ENCODE assay signal across 22 cellular contexts in the genomic region with DNA sequence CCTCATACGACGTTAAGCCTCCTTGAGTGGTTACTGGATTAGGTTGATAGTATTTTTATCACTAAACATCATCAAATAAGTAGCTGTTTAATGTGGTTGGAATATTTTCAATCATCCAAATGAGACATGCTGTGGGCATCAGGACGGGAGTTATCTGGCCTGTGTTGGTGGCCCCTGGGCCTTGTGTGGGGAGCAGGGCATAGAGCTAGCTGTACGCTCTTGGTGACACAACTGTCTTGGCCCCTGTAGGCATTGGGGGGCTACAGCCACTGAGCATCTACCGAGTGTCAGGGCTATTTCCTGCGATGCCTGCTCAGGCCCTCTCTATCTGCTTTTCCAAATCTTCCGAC. TPM values are rescaled to one million over a fixed set of nuclear protein-coding genes. Genes with fewer than 3 reads are reported as not detected.
DNase-seq lines count a peak whose midpoint lies in the region; ATAC-seq, FAIRE-seq and TF ChIP-seq lines count a peak whose summit lies in the region.
"Had no signal": no experiment of that assay in that cellular context is flagged by ENCODE, and none has a peak within 500 bp of the region (broad histone marks: within the 10 kb centered on the region; RNA-seq: fewer than 3 reads in every experiment).

No MANE protein-coding gene starts in this region.

- no peak overlapping the region for H2AFZ ChIP-seq in PC-9

- WGBS in A549 (ENCODE audit: missing lambda C conversion rate): 93% methylated on average over 7 of the region's 7 CpGs
- 86 to 88% methylated on average over 7 of the region's 7 CpGs for WGBS in sigmoid colon, 2 donors

- H3K27ac ChIP-seq in A549: peak overlapping the region; percentile 88 to 93
- peak overlapping the region; percentile 99 for H3K27ac ChIP-seq in PC-9
- peak overlapping the region; percentile 99 for H3K27ac ChIP-seq in epithelial cell of prostate
- peak overlapping the region; percentile 66 to 83 (median 72) for H3K27ac ChIP-seq in sigmoid colon
- H3K27ac ChIP-seq: C4-2B, upper lobe of right lung had no signal

- TF ChIP-seq EP300 in A549 (IDR thresholded peaks at IDR 0.05) (no peak), sigmoid colon (IDR thresholded peaks at IDR 0.05) (no peak)

- H3K9me3 ChIP-seq in A549 (no peaks in the 10 kb centered on the region), PC-9 (ENCODE audit: insufficient read depth, low read depth) (no peaks in the 10 kb centered on the region), sigmoid colon (no peaks in the 10 kb centered on the region)
- H3K9me3 ChIP-seq: upper lobe of right lung had no signal

- H3K9me2 ChIP-seq in PC-9 (ENCODE audit: insufficient read depth): no peaks in the 10 kb centered on the region

- H3K36me3 ChIP-seq in PC-9 (ENCODE audit: low read depth): peaks cover 9% of the 10 kb centered on the region; the same call in 1 of the 2 replicates
- peaks cover 11 to 36% (median 16%) of the 10 kb centered on the region in 4 donors for H3K36me3 ChIP-seq in sigmoid colon

- peaks cover 84% of the 10 kb centered on the region for H3F3A ChIP-seq in PC-9 (ENCODE audit: insufficient read depth, low read depth)

- intact Hi-C loops in PC-9 (cut with micrococcal nuclease; ENCODE audit: unreplicated experiment): no loop called here
- intact Hi-C loops in sigmoid colon (cut with DNase I): no loop called here

- H3K4me2 ChIP-seq in A549 (peak overlapping the region; percentile 82), PC-9 (peak overlapping the region; percentile 69)

- CTCF ChIA-PET in A549 (lab: Yijun Ruan, JAX) (interaction anchor here (0.9 to 2.1 kb wide), 6 partner anchors 8 to 480 kb away, joined by 3 to 7 read pairs (median 4); no protein-coding TSS in a partner anchor), PC-9 (lab: Charles Lee) (no interaction called here)

- peaks cover 74% of the 10 kb centered on the region for H3K4me1 ChIP-seq in A549
- peaks cover 75% of the 10 kb centered on the region for H3K4me1 ChIP-seq in PC-9 (replicated peaks; ENCODE audit: insufficient read depth)
- peaks cover 0 to 51% (median 29%) of the 10 kb centered on the region in 4 donors for H3K4me1 ChIP-seq in sigmoid colon

- H3K4me3 ChIP-seq in A549: no peak overlapping the region
- H3K4me3 ChIP-seq in PC-9: no peak overlapping the region
- H3K4me3 ChIP-seq in sigmoid colon: no peak overlapping the region
- H3K4me3 ChIP-seq: smooth muscle cell, upper lobe of right lung had no signal

- POLR2A ChIA-PET in A549 (lab: Yijun Ruan, JAX) (interaction anchor here (1.8 to 2.7 kb wide), 3 partner anchors 12 to 46 kb away, joined by 6 to 17 read pairs (median 11); a partner anchor contains a TSS), PC-9 (lab: Charles Lee; ENCODE audit: unreplicated experiment) (no interaction called here)

- no peak for TF ChIP-seq CTCF in A549 (IDR thresholded peaks at IDR 0.05)
- no peak for TF ChIP-seq CTCF in PC-9 (conservative IDR thresholded peaks at IDR 0.05)
- TF ChIP-seq CTCF in sigmoid colon (IDR thresholded peaks at IDR 0.05): no peak

- no peaks in the 10 kb centered on the region for H4K20me1 ChIP-seq in PC-9 (ENCODE audit: insufficient read depth)

- no peak for TF ChIP-seq RAD21 in A549 (conservative IDR thresholded peaks at IDR 0.05 in 1 of 2, IDR thresholded peaks at IDR 0.05 in 1 of 2)

- no TSS peak for BruUV-seq in PC-9 (replicated peaks; lab: Mats Ljungman, UMichigan)

- peaks cover 7% of the 10 kb centered on the region; the same call in 1 of the 2 replicates for H3K79me2 ChIP-seq in PC-9 (ENCODE audit: low read depth)

- TF ChIP-seq POLR2A in A549 (IDR thresholded peaks at IDR 0.05; ENCODE audit: low read length) (no peak), sigmoid colon (IDR thresholded peaks at IDR 0.05) (no peak)

- ATAC-seq in A549 (no peak), HG02588 (IDR thresholded peaks at IDR 0.05; ENCODE audit: unreplicated experiment) (no peak), GM18517 (IDR thresholded peaks at IDR 0.05; ENCODE audit: unreplicated experiment) (no peak)
- ATAC-seq: effector memory CD8-positive, alpha-beta T cell; left lobe of liver; WTC11 had no signal

- FAIRE-seq in A549 (lab: Jason Lieb, UNC): no peak
- FAIRE-seq: H54 had no signal

- H3K27me3 ChIP-seq in PC-9 (ENCODE audit: insufficient read depth, low read depth): no peaks in the 10 kb centered on the region
- H3K27me3 ChIP-seq in sigmoid colon: no peaks in the 10 kb centered on the region
- H3K27me3 ChIP-seq: upper lobe of right lung had no signal

- DNase-seq in A549 (ENCODE audit: low read depth in 1 of 2, low spot score in 1 of 2) (no peak), PC-9 (no peak), epithelial cell of prostate (ENCODE audit: low read depth, low spot score) (no peak), sigmoid colon (no peak), SKM-1 treated with dmso at 0.1 percent for 144 hours (lab: John Stamatoyannopoulos, UW; ENCODE audit: unreplicated experiment) (no peak)
- DNase-seq in NK-92 treated with Interleukin-12 subunit alpha and Interleukin-12 subunit beta, amount 100 ng/mL, for 24 hours (lab: John Stamatoyannopoulos, UW): no peak
- DNase-seq: activated CD4-positive, alpha-beta T cell treated with anti-CD3 and anti-CD28 coated beads, Interleukin-2, amount 50 U/mL, for 4 hours; activated CD8-positive, alpha-beta memory T cell treated with anti-CD3 and anti-CD28 coated beads, Interleukin-2, amount 50 U/mL, for 48 hours; activated naive CD8-positive, alpha-beta T cell treated with anti-CD3 and anti-CD28 coated beads for 36 hours; effector memory CD8-positive, alpha-beta T cell; glutamatergic neuron; NCI-H2107; stimulated activated CD4-positive, alpha-beta T cell treated with anti-CD3 and anti-CD28 coated beads, Interleukin-4, amount 100 ng/mL, for 4 hours; T-helper 9 cell; upper lobe of right lung had no signal

TF ChIP-seq in A549, 52 proteins besides CTCF, POLR2A, EP300 and RAD21:
- TF ChIP-seq ZFP36 (IDR thresholded peaks at IDR 0.05; ENCODE audit: borderline replicate concordance, partially characterized antibody) (no peak), HOXA7 (CRISPR knock-in tag; IDR thresholded peaks at IDR 0.05) (no peak), MAZ (IDR thresholded peaks at IDR 0.05; ENCODE audit: borderline replicate concordance, low read depth, low read length) (no peak)
- TF ChIP-seq, protein P1, sequence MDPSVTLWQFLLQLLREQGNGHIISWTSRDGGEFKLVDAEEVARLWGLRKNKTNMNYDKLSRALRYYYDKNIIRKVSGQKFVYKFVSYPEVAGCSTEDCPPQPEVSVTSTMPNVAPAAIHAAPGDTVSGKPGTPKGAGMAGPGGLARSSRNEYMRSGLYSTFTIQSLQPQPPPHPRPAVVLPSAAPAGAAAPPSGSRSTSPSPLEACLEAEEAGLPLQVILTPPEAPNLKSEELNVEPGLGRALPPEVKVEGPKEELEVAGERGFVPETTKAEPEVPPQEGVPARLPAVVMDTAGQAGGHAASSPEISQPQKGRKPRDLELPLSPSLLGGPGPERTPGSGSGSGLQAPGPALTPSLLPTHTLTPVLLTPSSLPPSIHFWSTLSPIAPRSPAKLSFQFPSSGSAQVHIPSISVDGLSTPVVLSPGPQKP (IDR thresholded peaks at IDR 0.05; ENCODE audit: low read depth, low read length): no peak
- TF ChIP-seq, protein P2, sequence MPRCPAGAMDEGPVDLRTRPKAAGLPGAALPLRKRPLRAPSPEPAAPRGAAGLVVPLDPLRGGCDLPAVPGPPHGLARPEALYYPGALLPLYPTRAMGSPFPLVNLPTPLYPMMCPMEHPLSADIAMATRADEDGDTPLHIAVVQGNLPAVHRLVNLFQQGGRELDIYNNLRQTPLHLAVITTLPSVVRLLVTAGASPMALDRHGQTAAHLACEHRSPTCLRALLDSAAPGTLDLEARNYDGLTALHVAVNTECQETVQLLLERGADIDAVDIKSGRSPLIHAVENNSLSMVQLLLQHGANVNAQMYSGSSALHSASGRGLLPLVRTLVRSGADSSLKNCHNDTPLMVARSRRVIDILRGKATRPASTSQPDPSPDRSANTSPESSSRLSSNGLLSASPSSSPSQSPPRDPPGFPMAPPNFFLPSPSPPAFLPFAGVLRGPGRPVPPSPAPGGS (IDR thresholded peaks at IDR 0.05): no peak
- TF ChIP-seq, protein P3, sequence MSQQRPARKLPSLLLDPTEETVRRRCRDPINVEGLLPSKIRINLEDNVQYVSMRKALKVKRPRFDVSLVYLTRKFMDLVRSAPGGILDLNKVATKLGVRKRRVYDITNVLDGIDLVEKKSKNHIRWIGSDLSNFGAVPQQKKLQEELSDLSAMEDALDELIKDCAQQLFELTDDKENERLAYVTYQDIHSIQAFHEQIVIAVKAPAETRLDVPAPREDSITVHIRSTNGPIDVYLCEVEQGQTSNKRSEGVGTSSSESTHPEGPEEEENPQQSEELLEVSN (IDR thresholded peaks at IDR 0.05; ENCODE audit: borderline replicate concordance, low read depth): no peak

RNA-seq across cellular contexts. Expression of a gene that starts 28.3 kb away (rescaled TPM):
- polyA plus RNA-seq in A549 (2011; rRNA removed) (10.7 and 18.3 TPM in 2 replicates), A549 (2017; fragmentation: RNase III; extraction: RNeasy Plus Mini Kit Qiagen cat#74134 plus additional on column Dnase treatment) (50.0 to 58.4 TPM (median 57.4 TPM) in 3 replicates), sigmoid colon (10 to 100 TPM; 10.8 to 22.5 (median 16.9) TPM)
- polyA plus RNA-seq in A549 (2012; cell fraction: cytosol; rRNA removed): 19.0 and 26.0 TPM in 2 replicates
- polyA plus RNA-seq in A549 (2012; cell fraction: nucleus; rRNA removed): 43.7 and 44.6 TPM in 2 replicates
- 11.6 TPM in 2 replicates for polyA minus RNA-seq in A549 (2011; rRNA and poly(A)+ RNA removed)
- total RNA-seq in PC-9 (2021) (62.7 and 75.7 TPM in 2 replicates), sigmoid colon (10 to 100 TPM; 32.9 to 62.4 (median 43.9) TPM)

RNA-seq across cellular contexts. Expression of a gene that starts 46.4 kb away (rescaled TPM):
- polyA plus RNA-seq in A549 (2011; rRNA removed) (7.7 and 8.3 TPM in 2 replicates), A549 (2017; fragmentation: RNase III; extraction: RNeasy Plus Mini Kit Qiagen cat#74134 plus additional on column Dnase treatment) (5.6 to 6.2 TPM (median 5.6 TPM) in 3 replicates), sigmoid colon (1 to 10 TPM; 4.4 to 7.7 (median 6.6) TPM)
- 2.8 and 3.2 TPM in 2 replicates for polyA plus RNA-seq in A549 (2012; cell fraction: cytosol; rRNA removed)
- polyA plus RNA-seq in A549 (2012; cell fraction: nucleus; rRNA removed): 2.4 and 4.2 TPM in 2 replicates
- polyA minus RNA-seq in A549 (2011; rRNA and poly(A)+ RNA removed): 5.5 and 9.3 TPM in 2 replicates
- total RNA-seq in PC-9 (2021) (11.4 and 12.4 TPM in 2 replicates), sigmoid colon (10 to 100 TPM; 16.0 to 22.2 (median 19.2) TPM)
